In genomic region chr20:1393507-1393882, GRCh38 we compare ENCODE assay signal across 1 cellular context.
TF ChIP-seq lines count a peak whose summit lies in the region.

No MANE protein-coding gene starts in this region.

TF ChIP-seq in SK-N-SH, 30 proteins besides CTCF, POLR2A, EP300 and RAD21 (continued from another document):
- TF ChIP-seq USF2 (IDR thresholded peaks at IDR 0.05; ENCODE audit: borderline replicate concordance, low read depth, low read length) = no peak
- TF ChIP-seq JUND (IDR thresholded peaks at IDR 0.05) = no peak
- TF ChIP-seq REST (IDR thresholded peaks at IDR 0.05; ENCODE audit: low read depth, low read length) = no peak
- TF ChIP-seq RCOR1 (IDR thresholded peaks at IDR 0.05; ENCODE audit: low read length) = no peak
- TF ChIP-seq ELF1 (IDR thresholded peaks at IDR 0.05) = no peak
- no peak for TF ChIP-seq MXI1 (IDR thresholded peaks at IDR 0.05; ENCODE audit: low read depth, low read length)
- TF ChIP-seq TCF12 (IDR thresholded peaks at IDR 0.05) = no peak
- no peak for TF ChIP-seq TAF1 (IDR thresholded peaks at IDR 0.05; ENCODE audit: borderline replicate concordance, low read depth, low read length)
- no peak for TF ChIP-seq FOXM1 (IDR thresholded peaks at IDR 0.05; ENCODE audit: low read depth)
- no peak for TF ChIP-seq MAX (IDR thresholded peaks at IDR 0.05; ENCODE audit: low read depth)
- TF ChIP-seq POLR2AphosphoS5 (IDR thresholded peaks at IDR 0.05; ENCODE audit: low read depth, low read length) = no peak
